In genomic region chr10:104123397-104123796, GRCh38 we compare ENCODE assay signal across 8 cellular contexts. TPM values are rescaled to one million over a fixed set of nuclear protein-coding genes. Genes with fewer than 3 reads are reported as not detected.
DNase-seq lines count a peak whose midpoint lies in the region; ATAC-seq and TF ChIP-seq lines count a peak whose summit lies in the region.

No MANE protein-coding gene starts in this region.

- CTCF ChIA-PET in activated CD4-positive, alpha-beta memory T cell treated with anti-CD3 and anti-CD28 coated beads for 36 hours (lab: Charles Lee) = interaction anchor here (1.0 to 5.9 kb wide), 6 partner anchors 11 to 237 kb away, joined by 3 to 68 read pairs (median 4); no protein-coding TSS in a partner anchor

- H3K36me3 Mint-ChIP-seq in activated CD4-positive, alpha-beta memory T cell treated with anti-CD3 and anti-CD28 coated beads for 36 hours = peaks cover 16% of the 10 kb centered on the region

- ATAC-seq in GM21825 (IDR thresholded peaks at IDR 0.05; ENCODE audit: unreplicated experiment) (no peak), GM18517 (IDR thresholded peaks at IDR 0.05; ENCODE audit: unreplicated experiment) (no peak), GM21526 (IDR thresholded peaks at IDR 0.05; ENCODE audit: low FRiP score, unreplicated experiment) (no peak)

- DNase-seq in BE2C (no peak), GM20000 (ENCODE audit: low spot score) (peak; percentile 11), kidney tubule cell (ENCODE audit: low spot score) (peak; percentile 27), NCI-H1694 treated with DMSO at 0.1 percent for 48 hours (lab: John Stamatoyannopoulos, UW) (no peak)
- no peak for DNase-seq in activated CD4-positive, alpha-beta memory T cell treated with anti-CD3 and anti-CD28 coated beads for 36 hours

- POLR2A ChIA-PET in activated CD4-positive, alpha-beta memory T cell treated with anti-CD3 and anti-CD28 coated beads for 36 hours (lab: Charles Lee) = interaction anchor here (1.3 kb wide), 1 partner anchor 154 kb away, joined by 3 read pairs; no protein-coding TSS in a partner anchor

- TF ChIP-seq CTCF in BE2C (IDR thresholded peaks at IDR 0.05; ENCODE audit: low read depth, low read length) = peak; percentile 21; the same call in 1 of the 2 replicates
- peak; percentile 22 for TF ChIP-seq CTCF in GM20000 (IDR thresholded peaks at IDR 0.05; ENCODE audit: extremely low read depth, missing control alignments)

- H3K9me3 Mint-ChIP-seq in activated CD4-positive, alpha-beta memory T cell treated with anti-CD3 and anti-CD28 coated beads for 36 hours = no peaks in the 10 kb centered on the region

- H3K9me3 ChIP-seq in BE2C = no peaks in the 10 kb centered on the region

- no peaks in the 10 kb centered on the region for H3K27me3 ChIP-seq in BE2C

- peaks cover 5% of the 10 kb centered on the region for H3K4me1 ChIP-seq in BE2C

- H3K4me1 Mint-ChIP-seq in activated CD4-positive, alpha-beta memory T cell treated with anti-CD3 and anti-CD28 coated beads for 36 hours (ENCODE audit: low read depth) = peaks cover 41% of the 10 kb centered on the region

- no peak overlapping the region for H3K4me3 ChIP-seq in BE2C (ENCODE audit: low read depth, low read length)

- intact Hi-C loops in activated CD4-positive, alpha-beta memory T cell treated with anti-CD3 and anti-CD28 coated beads for 36 hours (cut with micrococcal nuclease) = loop anchor here (5.0 kb wide), 2 partner anchors 141 to 426 kb away; no protein-coding TSS in a partner anchor

- H3K27ac Mint-ChIP-seq in activated CD4-positive, alpha-beta memory T cell treated with anti-CD3 and anti-CD28 coated beads for 36 hours = peak overlapping the region; percentile 23

- H3K36me3 ChIP-seq in BE2C = no peaks in the 10 kb centered on the region

- no peaks in the 10 kb centered on the region for H3K27me3 Mint-ChIP-seq in activated CD4-positive, alpha-beta memory T cell treated with anti-CD3 and anti-CD28 coated beads for 36 hours

- peak overlapping the region; percentile 90 for H3K4me3 Mint-ChIP-seq in activated CD4-positive, alpha-beta memory T cell treated with anti-CD3 and anti-CD28 coated beads for 36 hours

RNA-seq across cellular contexts. Expression of gene SFR1, which starts 1.4 kb away (rescaled TPM):
- 2.5 TPM for polyA plus RNA-seq in BE2C (2012; ENCODE audit: insufficient read depth, insufficient read length, low read depth)
- 10 to 100 TPM; 16.8 to 19.2 TPM for total RNA-seq in activated CD4-positive, alpha-beta memory T cell treated with anti-CD3 and anti-CD28 coated beads for 36 hours

RNA-seq across cellular contexts. Expression of gene COL17A1, which starts 37.7 kb away (rescaled TPM):
- not detected for polyA plus RNA-seq in BE2C (2012; ENCODE audit: insufficient read depth, insufficient read length, low read depth)
- total RNA-seq in activated CD4-positive, alpha-beta memory T cell treated with anti-CD3 and anti-CD28 coated beads for 36 hours = not detected

Comparison
In these comparisons a context has a peak if more than half of its experiments do, and no peak if none do; other contexts are left out.
1. DNase-seq: peak in GM20000 (single experiment) and kidney tubule cell (single experiment); none in BE2C (single experiment), activated CD4-positive, alpha-beta memory T cell treated with anti-CD3 and anti-CD28 coated beads for 36 hours (single experiment) and NCI-H1694 treated with DMSO at 0.1 percent for 48 hours (single experiment).